Comparison of ENCODE assay signal across 22 cellular contexts in genomic region chr3:9208713-9209112, GRCh38. TPM values are rescaled to one million over a fixed set of nuclear protein-coding genes. Genes with fewer than 3 reads are reported as not detected.
DNase-seq lines count a peak whose midpoint lies in the region; ATAC-seq and TF ChIP-seq lines count a peak whose summit lies in the region.
"Had no signal": no experiment of that assay in that cellular context is flagged by ENCODE, and none has a peak within 500 bp of the region (broad histone marks: within the 10 kb centered on the region; RNA-seq: fewer than 3 reads in every experiment).

No MANE protein-coding gene starts in this region.

- H3K27me3 Mint-ChIP-seq in brain (no peaks in the 10 kb centered on the region), nephron (ENCODE audit: low read depth) (peaks cover 2% of the 10 kb centered on the region)
- H3K27me3 Mint-ChIP-seq in activated CD4-positive, alpha-beta memory T cell treated with anti-CD3 and anti-CD28 coated beads for 36 hours, result no peaks in the 10 kb centered on the region
- H3K27me3 Mint-ChIP-seq: CD4-positive, alpha-beta T cell had no signal

- POLR2A ChIA-PET in HEK293 (lab: Yijun Ruan, JAX), result no interaction called here
- POLR2A ChIA-PET in activated CD4-positive, alpha-beta memory T cell treated with anti-CD3 and anti-CD28 coated beads for 36 hours (lab: Charles Lee), result no interaction called here

- TF ChIP-seq CTCF in HEK293 (tag by site-specific recombination; IDR thresholded peaks at IDR 0.05) (no peak), brain (conservative IDR thresholded peaks at IDR 0.05) (no peak), nephron (IDR thresholded peaks at IDR 0.05; ENCODE audit: unreplicated experiment in 3 of 3) (no peak)

- intact Hi-C loops in activated CD4-positive, alpha-beta memory T cell treated with anti-CD3 and anti-CD28 coated beads for 36 hours (cut with micrococcal nuclease), result no loop called here

- H3K36me3 ChIP-seq in HEK293 (ENCODE audit: control insufficient read depth in 2 of 2, insufficient read depth in 1 of 2, low read length in 2 of 2), result no peaks in the 10 kb centered on the region
- H3K36me3 ChIP-seq: BE2C; BLaER1 treated with 17β-estradiol and CSF1 and Interleukin-3, amounts not matched to agents 10 nM and 100 nM; HAP-1 had no signal

- H3K27ac Mint-ChIP-seq in brain (peak overlapping the region in 3 of 5 experiments; percentile 60 to 83 (median 79)), nephron (peak overlapping the region; percentile 28 to 82 (median 46))
- no peak overlapping the region for H3K27ac Mint-ChIP-seq in activated CD4-positive, alpha-beta memory T cell treated with anti-CD3 and anti-CD28 coated beads for 36 hours
- H3K27ac Mint-ChIP-seq: CD14-positive monocyte; CD4-positive, alpha-beta T cell had no signal

- peak; percentile 63 for DNase-seq in HuH-7 (ENCODE audit: low spot score)
- no peak for DNase-seq in activated CD4-positive, alpha-beta memory T cell treated with anti-CD3 and anti-CD28 coated beads for 36 hours
- no peak for DNase-seq in NCI-H510A (lab: John Stamatoyannopoulos, UW)
- DNase-seq: 8988T; ACHN; AML-193; BE2C; CD4-positive, alpha-beta T cell; CD8-positive, alpha-beta memory T cell; DMS53; DMS79 treated with DMSO at 0.1 percent for 48 hours; GF-D8; GOT3 had no signal

- H3K9me3 ChIP-seq in HEK293 (ENCODE audit: control insufficient read depth, insufficient read depth, low read depth, low read length), result no peaks in the 10 kb centered on the region
- H3K9me3 ChIP-seq: A549; BE2C; BLaER1 treated with 17β-estradiol and CSF1 and Interleukin-3, amounts not matched to agents 10 nM and 100 nM; HAP-1 had no signal

- H3K9me3 Mint-ChIP-seq in brain (no peaks in the 10 kb centered on the region), nephron (no peaks in the 10 kb centered on the region)
- H3K9me3 Mint-ChIP-seq in activated CD4-positive, alpha-beta memory T cell treated with anti-CD3 and anti-CD28 coated beads for 36 hours, result no peaks in the 10 kb centered on the region
- H3K9me3 Mint-ChIP-seq: CD4-positive, alpha-beta T cell; CD8-positive, alpha-beta memory T cell had no signal

- H3K4me1 Mint-ChIP-seq in brain (peaks cover 83% of the 10 kb centered on the region), nephron (peaks cover 53% of the 10 kb centered on the region)
- H3K4me1 Mint-ChIP-seq in activated CD4-positive, alpha-beta memory T cell treated with anti-CD3 and anti-CD28 coated beads for 36 hours (ENCODE audit: low read depth), result no peaks in the 10 kb centered on the region
- H3K4me1 Mint-ChIP-seq: CD8-positive, alpha-beta memory T cell had no signal

- ATAC-seq in HG03175 (IDR thresholded peaks at IDR 0.05; ENCODE audit: unreplicated experiment), result no peak
- ATAC-seq in GM21619 (IDR thresholded peaks at IDR 0.05; ENCODE audit: unreplicated experiment), result no peak
- ATAC-seq: A549 had no signal

- CTCF ChIA-PET in HEK293 (lab: Yijun Ruan, JAX), result interaction anchor here (0.6 to 1.0 kb wide), 2 partner anchors 94 to 220 kb away, joined by 3 read pairs; no protein-coding TSS in a partner anchor
- CTCF ChIA-PET in activated CD4-positive, alpha-beta memory T cell treated with anti-CD3 and anti-CD28 coated beads for 36 hours (lab: Charles Lee), result no interaction called here

- H3K4me1 ChIP-seq in HEK293 (ENCODE audit: control insufficient read depth, insufficient read depth, low read length), result peaks cover 3% of the 10 kb centered on the region; the same call in 1 of the 2 replicates
- H3K4me1 ChIP-seq: A549 had no signal

- no peak overlapping the region for H3K4me3 ChIP-seq in HEK293 (ENCODE audit: low read depth, low read length)
- H3K4me3 ChIP-seq: A549; BLaER1 treated with 17β-estradiol and CSF1 and Interleukin-3, amounts not matched to agents 10 nM and 100 nM; HAP-1 had no signal

- no peak overlapping the region for H3K27ac ChIP-seq in HEK293 (ENCODE audit: extremely low read depth, low read depth, low read length)
- H3K27ac ChIP-seq: A549; BLaER1 treated with 17β-estradiol and CSF1 and Interleukin-3, amounts not matched to agents 10 nM and 100 nM had no signal

- peaks cover 34% of the 10 kb centered on the region for H3K36me3 Mint-ChIP-seq in brain
- no peaks in the 10 kb centered on the region for H3K36me3 Mint-ChIP-seq in nephron (ENCODE audit: low read depth)
- H3K36me3 Mint-ChIP-seq in activated CD4-positive, alpha-beta memory T cell treated with anti-CD3 and anti-CD28 coated beads for 36 hours, result no peaks in the 10 kb centered on the region
- H3K36me3 Mint-ChIP-seq: CD14-positive monocyte; CD8-positive, alpha-beta memory T cell had no signal

- H3K4me3 Mint-ChIP-seq in brain (no peak overlapping the region), nephron (no peak overlapping the region)
- H3K4me3 Mint-ChIP-seq in activated CD4-positive, alpha-beta memory T cell treated with anti-CD3 and anti-CD28 coated beads for 36 hours, result no peak overlapping the region
- H3K4me3 Mint-ChIP-seq: CD14-positive monocyte; CD4-positive, alpha-beta T cell; CD8-positive, alpha-beta memory T cell had no signal

TF ChIP-seq in HEK293, 187 proteins besides CTCF, POLR2A, EP300 and RAD21 (continues in another document):
- no peak for TF ChIP-seq PBX3 (CRISPR knock-in tag; IDR thresholded peaks at IDR 0.05)
- no peak for TF ChIP-seq ZBTB10 (tag by site-specific recombination; IDR thresholded peaks at IDR 0.05)
- no peak for TF ChIP-seq ZNF76 (tag by site-specific recombination; IDR thresholded peaks at IDR 0.05; ENCODE audit: borderline replicate concordance, low read depth)
- no peak for TF ChIP-seq KLF17 (tag by site-specific recombination; IDR thresholded peaks at IDR 0.05)
- TF ChIP-seq ZNF324 (tag by site-specific recombination; IDR thresholded peaks at IDR 0.05), result no peak
- no peak for TF ChIP-seq PRDM6 (tag by site-specific recombination; IDR thresholded peaks at IDR 0.05)
- TF ChIP-seq ZNF311 (tag by site-specific recombination; IDR thresholded peaks at IDR 0.05; ENCODE audit: borderline replicate concordance), result no peak

RNA-seq across cellular contexts. Expression of gene SRGAP3, which starts 40.7 kb away (rescaled TPM):
- polyA plus RNA-seq in brain (ENCODE audit: insufficient read depth, low read depth, low replicate concordance), result 9.8 TPM
- total RNA-seq in activated CD4-positive, alpha-beta memory T cell treated with anti-CD3 and anti-CD28 coated beads for 36 hours, result 1 to 10 TPM; 2.2 to 3.5 TPM
